In genomic region chr4:3484057-3484973, GRCh38 we compare ENCODE assay signal across 8 cellular contexts. TPM values are rescaled to one million over a fixed set of nuclear protein-coding genes. Genes with fewer than 3 reads are reported as not detected.
DNase-seq lines count a peak whose midpoint lies in the region; ATAC-seq, FAIRE-seq and TF ChIP-seq lines count a peak whose summit lies in the region.

No MANE protein-coding gene starts in this region.

- H3K9ac ChIP-seq in mucosa of rectum (ENCODE audit: low read depth in 1 of 2, low read length in 2 of 2) = peak overlapping the region in 1 of 2 donors; percentile 42

- TF ChIP-seq CTCF in bronchial epithelial cell (IDR thresholded peaks at IDR 0.05; ENCODE audit: insufficient read depth, low read length, severe bottlenecking) = no peak

- no peaks in the 10 kb centered on the region for H3K9me3 ChIP-seq in mucosa of rectum (ENCODE audit: control insufficient read depth in 2 of 2, low read length in 2 of 2)

- peaks cover 17 to 25% of the 10 kb centered on the region in 2 donors for H3K4me1 ChIP-seq in mucosa of rectum (ENCODE audit: control insufficient read depth in 2 of 2, insufficient read depth in 2 of 2, low read length in 2 of 2)

- DNase-seq in CMK (ENCODE audit: low read depth) = peak; percentile 27
- DNase-seq in NCI-H146 treated with DMSO at 0.1 percent for 48 hours (lab: John Stamatoyannopoulos, UW; ENCODE audit: unreplicated experiment) = peak; percentile 68
- peak; percentile 92 for DNase-seq in bronchial epithelial cell (ENCODE audit: low read depth)
- no peak for DNase-seq in activated CD8-positive, alpha-beta memory T cell treated with anti-CD3 and anti-CD28 coated beads for 24 hours
- DNase-seq in SK-N-DZ (ENCODE audit: low spot score) = no peak

- no peak for ATAC-seq in HG02938 (IDR thresholded peaks at IDR 0.05; ENCODE audit: unreplicated experiment)
- ATAC-seq in HG02759 (IDR thresholded peaks at IDR 0.05; ENCODE audit: unreplicated experiment) = no peak

- no peaks in the 10 kb centered on the region for H3K36me3 ChIP-seq in bronchial epithelial cell (ENCODE audit: control insufficient read depth, insufficient read depth, low read length)
- H3K36me3 ChIP-seq in mucosa of rectum (ENCODE audit: control insufficient read depth in 2 of 2, insufficient read depth in 2 of 2, low read length in 2 of 2) = no peaks in the 10 kb centered on the region

- no peaks in the 10 kb centered on the region for H3K27me3 ChIP-seq in bronchial epithelial cell (ENCODE audit: control insufficient read depth, insufficient read depth, low read length)
- H3K27me3 ChIP-seq in mucosa of rectum (ENCODE audit: control insufficient read depth in 2 of 2, insufficient read depth in 2 of 2, low read length in 2 of 2) = peaks cover 17 to 29% of the 10 kb centered on the region in 2 donors

- FAIRE-seq in bronchial epithelial cell (lab: Jason Lieb, UNC) = peak; percentile 40

- H3K4me3 ChIP-seq in bronchial epithelial cell (ENCODE audit: low read depth, low read length) (peak overlapping the region; percentile 37), mucosa of rectum (ENCODE audit: low read length in 2 of 2) (peak overlapping the region; percentile 31 to 40)

- peak overlapping the region in 1 of 2 donors; percentile 38 for H3K27ac ChIP-seq in mucosa of rectum (ENCODE audit: low read depth in 2 of 2, low read length in 2 of 2)

RNA-seq across cellular contexts. Expression of gene DOK7, which starts 21.2 kb away (rescaled TPM):
- total RNA-seq in bronchial epithelial cell = 1.0 and 4.2 TPM in 2 replicates
- polyA plus RNA-seq in SK-N-DZ (2014; cell fraction: cytosol; rRNA removed) = 0.35 and 0.43 TPM in 2 replicates
- polyA plus RNA-seq in SK-N-DZ (2014; cell fraction: nucleus; rRNA removed) = 0.31 TPM in 1 of 2 replicates, not detected in the other

RNA-seq across cellular contexts. Expression of gene HGFAC, which starts 42.5 kb away (rescaled TPM):
- not detected in 2 replicates for total RNA-seq in bronchial epithelial cell
- 0.10 TPM in 1 of 2 replicates, not detected in the other for polyA plus RNA-seq in SK-N-DZ (2014; cell fraction: cytosol; rRNA removed)
- 1.2 and 3.6 TPM in 2 replicates for polyA plus RNA-seq in SK-N-DZ (2014; cell fraction: nucleus; rRNA removed)

RNA-seq across cellular contexts. Expression of gene LRPAP1, which starts 47.9 kb away (rescaled TPM):
- 53.7 and 106 TPM in 2 replicates for total RNA-seq in bronchial epithelial cell
- polyA plus RNA-seq in SK-N-DZ (2014; cell fraction: cytosol; rRNA removed) = 40.9 and 43.3 TPM in 2 replicates
- polyA plus RNA-seq in SK-N-DZ (2014; cell fraction: nucleus; rRNA removed) = 27.2 and 40.4 TPM in 2 replicates

Comparison
In these comparisons a context has a peak if more than half of its experiments do, and no peak if none do; other contexts are left out.
1. DNase-seq: peak in CMK (single experiment), NCI-H146 treated with DMSO at 0.1 percent for 48 hours (single experiment) and bronchial epithelial cell (single experiment); none in activated CD8-positive, alpha-beta memory T cell treated with anti-CD3 and anti-CD28 coated beads for 24 hours (single experiment) and SK-N-DZ (single experiment).